In genomic region chr18:62425465-62426190, GRCh38 we compare ENCODE assay signal across 1 cellular context.
TF ChIP-seq lines count a peak whose summit lies in the region.

No MANE protein-coding gene starts in this region.

TF ChIP-seq in HEK293, 187 proteins besides CTCF, POLR2A, EP300 and RAD21 (continued from another document):
- peak; percentile 74 for TF ChIP-seq PRDM1 (tag by site-specific recombination; IDR thresholded peaks at IDR 0.05)
- peak; percentile 60; the same call in 1 of the 2 replicates for TF ChIP-seq ZNF692 (tag by site-specific recombination; IDR thresholded peaks at IDR 0.05)
- 0 out of 2 replicates have a peak, but pooled peaks have one; percentile 24 for TF ChIP-seq ZBTB11 (tag by site-specific recombination; conservative IDR thresholded peaks at IDR 0.05; ENCODE audit: low read depth)
- TF ChIP-seq ZBTB7A (tag by site-specific recombination; IDR thresholded peaks at IDR 0.05; ENCODE audit: low read depth) = no peak
- TF ChIP-seq ZNF26 (tag by site-specific recombination; IDR thresholded peaks at IDR 0.05) = no peak
- TF ChIP-seq SP3 (tag by site-specific recombination; IDR thresholded peaks at IDR 0.05) = peak; percentile 32; the same call in 1 of the 2 replicates
- TF ChIP-seq ZNF221 (tag by site-specific recombination; IDR thresholded peaks at IDR 0.05; ENCODE audit: borderline replicate concordance) = no peak
- TF ChIP-seq ZNF23 (tag by site-specific recombination; IDR thresholded peaks at IDR 0.05; ENCODE audit: borderline replicate concordance) = no peak
- TF ChIP-seq PRDM10 (tag by site-specific recombination; IDR thresholded peaks at IDR 0.05) = peak; percentile 35; the same call in 1 of the 2 replicates
TF ChIP-seq in HEK293: peak in this region for 28.
